ENCODE assay signal across 1 cellular context in genomic region chr12:89700191-89700810, GRCh38.
TF ChIP-seq lines count a peak whose summit lies in the region.

No MANE protein-coding gene starts in this region.

TF ChIP-seq in WTC11, 78 proteins besides CTCF, POLR2A, EP300 and RAD21 (continued from another document):
- TF ChIP-seq ATF3 (CRISPR knock-in tag; conservative IDR thresholded peaks at IDR 0.05) (no peak), ZNF423 (CRISPR knock-in tag; IDR thresholded peaks at IDR 0.05) (no peak)
TF ChIP-seq in WTC11: peak in this region for 0.
